ENCODE assay signal across 22 cellular contexts in genomic region chr12:119624971-119625370, GRCh38. TPM values are rescaled to one million over a fixed set of nuclear protein-coding genes. Genes with fewer than 3 reads are reported as not detected.
DNase-seq lines count a peak whose midpoint lies in the region; TF ChIP-seq lines count a peak whose summit lies in the region.
"Had no signal": no experiment of that assay in that cellular context is flagged by ENCODE, and none has a peak within 500 bp of the region (broad histone marks: within the 10 kb centered on the region; RNA-seq: fewer than 3 reads in every experiment).

No MANE protein-coding gene starts in this region.

- WGBS in thyroid gland, 2 donors = 55 to 70% methylated on average over 4 of the region's 4 CpGs

- H3K4me3 ChIP-seq in astrocyte of the spinal cord (ENCODE audit: low read depth, low read length) = no peak overlapping the region
- no peak overlapping the region for H3K4me3 ChIP-seq in thyroid gland (replicated peaks in 1 of 3)
- H3K4me3 ChIP-seq: BLaER1 treated with 17β-estradiol and CSF1 and Interleukin-3, amounts not matched to agents 10 nM and 100 nM; GM23338; hepatocyte had no signal

- peak overlapping the region in 2 of 3 donors; percentile 54 to 77 for H3K27ac ChIP-seq in thyroid gland
- H3K27ac ChIP-seq: BLaER1 treated with 17β-estradiol and CSF1 and Interleukin-3, amounts not matched to agents 10 nM and 100 nM; hepatocyte had no signal

- peak in 1 of 2 donors; percentile 22 for TF ChIP-seq POLR2A in thyroid gland (IDR thresholded peaks at IDR 0.05)

- no peaks in the 10 kb centered on the region for H3K36me3 ChIP-seq in thyroid gland
- H3K36me3 ChIP-seq: BLaER1 treated with 17β-estradiol and CSF1 and Interleukin-3, amounts not matched to agents 10 nM and 100 nM had no signal

- in situ Hi-C loops in astrocyte of the spinal cord (cut with HindIII; ENCODE audit: low sequenced_read_pairs) = no loop called here

- intact Hi-C loops in thyroid gland (cut with DNase I) = no loop called here

- no peak for TF ChIP-seq CTCF in astrocyte of the spinal cord (IDR thresholded peaks at IDR 0.05; ENCODE audit: low read depth, low read length)
- TF ChIP-seq CTCF in thyroid gland (IDR thresholded peaks at IDR 0.05) = no peak

- no peaks in the 10 kb centered on the region for H3K9me3 ChIP-seq in thyroid gland

- H3K27me3 ChIP-seq in thyroid gland = no peaks in the 10 kb centered on the region
- H3K27me3 ChIP-seq: BLaER1 treated with 17β-estradiol and CSF1 and Interleukin-3, amounts not matched to agents 10 nM and 100 nM had no signal

- H3K4me1 ChIP-seq in thyroid gland = peaks cover 12 to 22% of the 10 kb centered on the region in 2 donors
- H3K4me1 ChIP-seq: BLaER1 treated with 17β-estradiol and CSF1 and Interleukin-3, amounts not matched to agents 10 nM and 100 nM had no signal

- peak; percentile 5 to 35 for DNase-seq in NCI-H2081 (lab: John Stamatoyannopoulos, UW)
- no peak for DNase-seq in NCI-H2081 treated with DMSO at 0.1 percent for 48 hours (lab: John Stamatoyannopoulos, UW)
- DNase-seq in NCI-H2107 (lab: John Stamatoyannopoulos, UW) = peak; percentile 68
- peak; percentile 14 for DNase-seq in astrocyte of the spinal cord (ENCODE audit: low read depth, low spot score)
- DNase-seq in thyroid gland = no peak
- DNase-seq in NCI-H2196 (lab: John Stamatoyannopoulos, UW; ENCODE audit: unreplicated experiment) = no peak
- DNase-seq in nucleus accumbens (lab: John Stamatoyannopoulos, UW) = no peak
- no peak for DNase-seq in activated CD8-positive, alpha-beta memory T cell treated with anti-CD3 and anti-CD28 coated beads, Interleukin-2, amount 50 U/mL, for 4 hours
- DNase-seq: 8988T; activated CD4-positive, CD25-positive, alpha-beta regulatory T cell; effector memory CD4-positive, alpha-beta T cell; mesenchymal stem cell; NCI-H1930; SHP77 treated with DMSO at 0.1 percent for 48 hours; stimulated activated CD4-positive, alpha-beta T cell treated with anti-CD3 and anti-CD28 coated beads, Interleukin-15, amount 100 ng/mL, for 24 hours; stimulated activated naive CD4-positive, alpha-beta T cell treated with Interleukin-2 at 50 U/mL for 16 hours; trophoblast cell had no signal

RNA-seq across cellular contexts. Expression of gene TMEM233, which starts 31.4 kb away (rescaled TPM):
- 1 to 10 TPM; 1.3 to 7.9 (median 4.4) TPM for total RNA-seq in thyroid gland
- total RNA-seq: hepatocyte; neural crest cell; T-helper 2 cell treated with Interferon-gamma antibody and Interleukin-4, amounts not matched to agents 100 ng/mL and 5 ng/mL, for 36 hours had no signal

RNA-seq across cellular contexts. Expression of gene PRKAB1, which starts 43.0 kb away (rescaled TPM):
- 100 to 1,000 TPM in 1 of 4 donors, 10 to 100 TPM in 3; 22.5 to 197 (median 32.3) TPM for total RNA-seq in thyroid gland

Comparison
In these comparisons a context has a peak if more than half of its experiments do, and no peak if none do; other contexts are left out.
1. DNase-seq: peak in NCI-H2081 (2 of 2), NCI-H2107 (single experiment) and astrocyte of the spinal cord (single experiment); none in NCI-H2081 treated with DMSO at 0.1 percent for 48 hours (single experiment), thyroid gland (0 of 2), NCI-H2196 (single experiment), nucleus accumbens (0 of 56) and activated CD8-positive, alpha-beta memory T cell treated with anti-CD3 and anti-CD28 coated beads, Interleukin-2, amount 50 U/mL, for 4 hours (single experiment).